1 cellular context compared by ENCODE assay signal in genomic region chr1:206708882-206709281, GRCh38.
TF ChIP-seq lines count a peak whose summit lies in the region.

No MANE protein-coding gene starts in this region.

TF ChIP-seq in endothelial cell of umbilical vein, 7 proteins besides CTCF, POLR2A, EP300 and RAD21:
- TF ChIP-seq POLR2AphosphoS5 (IDR thresholded peaks at IDR 0.05; ENCODE audit: insufficient read depth, low read depth, low read length) (no peak), GATA2 (IDR thresholded peaks at IDR 0.05; ENCODE audit: insufficient read depth, insufficient read length, low read depth, low read length) (no peak), MAX (IDR thresholded peaks at IDR 0.05; ENCODE audit: insufficient read depth, insufficient read length) (no peak), MYC (IDR thresholded peaks at IDR 0.05; ENCODE audit: low read depth, low read length) (no peak), EZH2 (IDR thresholded peaks at IDR 0.05; ENCODE audit: borderline replicate concordance, low read depth, low read length, severe bottlenecking) (no peak)
